22 cellular contexts compared by ENCODE assay signal in genomic region chr3:104855702-104856101, GRCh38.
DNase-seq lines count a peak whose midpoint lies in the region; ATAC-seq and TF ChIP-seq lines count a peak whose summit lies in the region.
"Had no signal": no experiment of that assay in that cellular context is flagged by ENCODE, and none has a peak within 500 bp of the region (broad histone marks: within the 10 kb centered on the region; RNA-seq: fewer than 3 reads in every experiment).

No MANE protein-coding gene starts in this region.

- no peak for TF ChIP-seq EP300 in stomach (IDR thresholded peaks at IDR 0.05)

- no peaks in the 10 kb centered on the region for H4K20me1 ChIP-seq in GM23338 (replicated peaks; ENCODE audit: insufficient read depth)
- H4K20me1 ChIP-seq: BLaER1 had no signal

- H3K4me3 Mint-ChIP-seq in GM23338, result no peak overlapping the region
- H3K4me3 Mint-ChIP-seq: CD4-positive, CD25-positive, alpha-beta regulatory T cell had no signal

- peaks cover 13% of the 10 kb centered on the region for H3K9me3 Mint-ChIP-seq in GM23338

- 52 to 64% (median 53%) methylated on average over 2 of the region's 2 CpGs for WGBS in stomach, 5 donors

- H3K27ac Mint-ChIP-seq in GM23338, result peak overlapping the region; percentile 55
- H3K27ac Mint-ChIP-seq: CD4-positive, CD25-positive, alpha-beta regulatory T cell had no signal

- H3K79me2 ChIP-seq in GM23338 (replicated peaks; ENCODE audit: insufficient read depth), result no peaks in the 10 kb centered on the region
- H3K79me2 ChIP-seq in parathyroid adenoma, result no peaks in the 10 kb centered on the region

- H3K4me1 ChIP-seq in GM23338 (ENCODE audit: insufficient read depth) (peaks cover 38% of the 10 kb centered on the region), HUES6 (ENCODE audit: control insufficient read depth, insufficient read depth, low read length) (peaks cover 18% of the 10 kb centered on the region), foreskin keratinocyte (no peaks in the 10 kb centered on the region), parathyroid adenoma (peaks cover 9% of the 10 kb centered on the region), stomach (no peaks in the 10 kb centered on the region)
- H3K4me1 ChIP-seq: BLaER1 had no signal

- no peak for TF ChIP-seq POLR2A in stomach (IDR thresholded peaks at IDR 0.05)

- H3F3A ChIP-seq in GM23338 (replicated peaks; ENCODE audit: low read depth), result no peaks in the 10 kb centered on the region

- H3K9me3 ChIP-seq in HUES6 (ENCODE audit: control insufficient read depth, insufficient read depth, low read depth, low read length) (peaks cover 3% of the 10 kb centered on the region), parathyroid adenoma (ENCODE audit: control insufficient read depth, low read length) (no peaks in the 10 kb centered on the region), stomach (no peaks in the 10 kb centered on the region)
- H3K9me3 ChIP-seq: BLaER1 had no signal

- H3K27me3 Mint-ChIP-seq in GM23338 (ENCODE audit: insufficient read depth, low read depth, poor library complexity), result no peaks in the 10 kb centered on the region
- H3K27me3 Mint-ChIP-seq: CD4-positive, CD25-positive, alpha-beta regulatory T cell had no signal

- H2AFZ ChIP-seq in GM23338 (no peak overlapping the region), parathyroid adenoma (peak overlapping the region; percentile 48)

- TF ChIP-seq CTCF in GM23338 (conservative IDR thresholded peaks at IDR 0.05; ENCODE audit: low read depth in 2 of 2) (no peak), foreskin keratinocyte (conservative IDR thresholded peaks at IDR 0.05) (no peak), parathyroid adenoma (IDR thresholded peaks at IDR 0.05) (no peak), stomach (IDR thresholded peaks at IDR 0.05) (no peak)

- H3K36me3 Mint-ChIP-seq in GM23338 (ENCODE audit: low read depth), result peaks cover 21% of the 10 kb centered on the region
- H3K36me3 Mint-ChIP-seq: CD4-positive, CD25-positive, alpha-beta regulatory T cell had no signal

- H3K4me1 Mint-ChIP-seq in GM23338, result peaks cover 31% of the 10 kb centered on the region
- H3K4me1 Mint-ChIP-seq: CD4-positive, CD25-positive, alpha-beta regulatory T cell had no signal

- no peaks in the 10 kb centered on the region; the same call in 1 of the 2 replicates for H3K36me3 ChIP-seq in GM23338 (ENCODE audit: insufficient read depth)
- H3K36me3 ChIP-seq in HUES6 (ENCODE audit: control insufficient read depth, insufficient read depth, low read length), result no peaks in the 10 kb centered on the region
- H3K36me3 ChIP-seq in parathyroid adenoma (ENCODE audit: control insufficient read depth, insufficient read depth, low read length), result no peaks in the 10 kb centered on the region
- H3K36me3 ChIP-seq in stomach, result no peaks in the 10 kb centered on the region
- H3K36me3 ChIP-seq: BLaER1 had no signal

- no peaks in the 10 kb centered on the region for H3K27me3 ChIP-seq in GM23338 (ENCODE audit: insufficient read depth)
- H3K27me3 ChIP-seq in HUES6 (ENCODE audit: control insufficient read depth, insufficient read depth, low read length), result no peaks in the 10 kb centered on the region
- no peaks in the 10 kb centered on the region for H3K27me3 ChIP-seq in foreskin keratinocyte
- H3K27me3 ChIP-seq in parathyroid adenoma (ENCODE audit: control insufficient read depth, insufficient read depth, low read length), result no peaks in the 10 kb centered on the region
- no peaks in the 10 kb centered on the region for H3K27me3 ChIP-seq in stomach
- H3K27me3 ChIP-seq: BLaER1 had no signal

- ATAC-seq in GM23338 (no peak), foreskin keratinocyte (peak; percentile 58)
- ATAC-seq: HCT116, HepG2, PC-3 had no signal

- DNase-seq in GM23338 (ENCODE audit: low spot score) (peak; percentile 17), foreskin keratinocyte (peak in 1 of 2 donors; percentile 26), cortex of kidney (lab: John Stamatoyannopoulos, UW) (no peak), stomach (no peak), HPDE6-E6E7 (ENCODE audit: extremely low spot score) (no peak)
- DNase-seq: CD4-positive, CD25-positive, alpha-beta regulatory T cell; DMS153; GOT3; Karpas-422; NCI-H1092 treated with DMSO at 0.1 percent for 48 hours; NCI-H1436; NCI-H187; NCI-H2081 treated with DMSO at 0.1 percent for 48 hours; NCI-H2171; NCI-H226; NCI-H510A; PC-3 had no signal

- H3K4me2 ChIP-seq in GM23338 (peak overlapping the region; percentile 30), parathyroid adenoma (ENCODE audit: low read length) (no peak overlapping the region)
- H3K4me2 ChIP-seq: BLaER1 had no signal

- H3K4me3 ChIP-seq in GM23338 (no peak overlapping the region), HUES6 (ENCODE audit: low read depth, low read length) (no peak overlapping the region), parathyroid adenoma (ENCODE audit: low read depth, low read length) (no peak overlapping the region), stomach (no peak overlapping the region)
- H3K4me3 ChIP-seq: BLaER1 had no signal

- intact Hi-C loops in stomach (cut with DNase I; ENCODE audit: low total_unique reads), result no loop called here

- no peaks in the 10 kb centered on the region for H3K9me2 ChIP-seq in GM23338 (ENCODE audit: insufficient read depth)

- H3K9ac ChIP-seq in HUES6 (ENCODE audit: low read length), result no peak overlapping the region
- H3K9ac ChIP-seq in parathyroid adenoma, result no peak overlapping the region
- H3K9ac ChIP-seq: BLaER1 had no signal

- H3K27ac ChIP-seq in GM23338 (ENCODE audit: low read depth), result no peak overlapping the region
- H3K27ac ChIP-seq in HUES6 (ENCODE audit: low read depth, low read length), result peak overlapping the region; percentile 65; the same call in 1 of the 2 replicates
- H3K27ac ChIP-seq in foreskin keratinocyte, result no peak overlapping the region
- no peak overlapping the region for H3K27ac ChIP-seq in parathyroid adenoma
- H3K27ac ChIP-seq in stomach, result no peak overlapping the region
- H3K27ac ChIP-seq: BLaER1 had no signal

TF ChIP-seq in GM23338, 12 proteins besides CTCF, POLR2A, EP300 and RAD21 (continues in another document):
- TF ChIP-seq STAT1 (IDR thresholded peaks at IDR 0.05; ENCODE audit: unreplicated experiment) (no peak), JUNB (IDR thresholded peaks at IDR 0.05; ENCODE audit: unreplicated experiment) (no peak), CREB1 (CRISPR knock-in tag; IDR thresholded peaks at IDR 0.05; ENCODE audit: low read depth) (no peak), REST (IDR thresholded peaks at IDR 0.05; ENCODE audit: unreplicated experiment) (no peak), POLR2AphosphoS5 (IDR thresholded peaks at IDR 0.05; ENCODE audit: low read depth) (no peak), ZNF331 (CRISPR knock-in tag; IDR thresholded peaks at IDR 0.05; ENCODE audit: low read depth) (no peak), NANOG (IDR thresholded peaks at IDR 0.05; ENCODE audit: borderline replicate concordance) (no peak), EZH2 (IDR thresholded peaks at IDR 0.05; ENCODE audit: low read depth, unreplicated experiment) (no peak)
